Comparison of ENCODE assay signal across 29 cellular contexts in the genomic region with DNA sequence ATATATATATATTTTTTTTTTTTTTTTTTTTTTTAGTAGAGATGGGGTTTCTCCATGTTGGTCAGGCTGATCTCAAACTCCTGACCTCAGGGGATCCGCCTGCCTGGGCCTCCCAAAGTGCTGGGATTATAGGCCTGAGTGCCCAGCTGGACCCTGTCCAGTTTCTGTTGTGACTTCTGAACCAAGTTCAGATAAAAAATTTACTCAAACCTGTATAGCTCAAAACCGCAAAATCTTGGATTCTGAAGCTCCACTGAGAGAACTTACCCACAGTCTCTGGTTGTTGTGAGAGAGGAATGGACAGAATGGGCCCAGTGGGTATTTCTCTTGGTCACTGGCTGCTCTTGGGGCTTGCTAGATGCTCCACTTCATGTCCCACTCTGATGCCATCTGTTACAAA.
"Had no signal": no experiment of that assay in that cellular context is flagged by ENCODE, and none has a peak within 500 bp of the region (broad histone marks: within the 10 kb centered on the region; RNA-seq: fewer than 3 reads in every experiment).

No MANE protein-coding gene starts in this region.

- DNase-seq: activated CD4-positive, alpha-beta T cell treated with anti-CD3 and anti-CD28 coated beads for 48 hours; activated CD4-positive, alpha-beta T cell treated with anti-CD3 and anti-CD28 coated beads, Interleukin-2, amount 50 U/mL, for 48 hours; activated CD8-positive, alpha-beta memory T cell treated with anti-CD3 and anti-CD28 coated beads for 24 hours; activated effector memory CD4-positive, alpha-beta T cell treated with anti-CD3 and anti-CD28 coated beads, Interleukin-2, amount 50 U/mL, for 16 hours; activated naive CD4-positive, alpha-beta T cell treated with anti-CD3 and anti-CD28 coated beads for 36 hours; activated naive CD8-positive, alpha-beta T cell treated with anti-CD3 and anti-CD28 coated beads for 36 hours; cerebellar nuclear complex; colonic mucosa; effector memory CD4-positive, alpha-beta T cell; foreskin keratinocyte; kidney glomerular epithelial cell; left lung; lower lobe of right lung; mesenchymal stem cell; right lobe of liver; stimulated activated CD4-positive, alpha-beta T cell treated with anti-CD3 and anti-CD28 coated beads, Interleukin-2, amount 100 ng/mL, for 48 hours; stimulated activated naive CD4-positive, alpha-beta T cell treated with Interleukin-2 at 50 U/mL for 16 hours; testis; transverse colon; WERI-Rb-1 had no signal

- H3K27me3 Mint-ChIP-seq: activated naive CD8-positive, alpha-beta T cell treated with anti-CD3 and anti-CD28 coated beads for 36 hours; brain had no signal

- H3K4me3 ChIP-seq: adrenal gland, ascending aorta, cardiac muscle cell, colonic mucosa, esophagus muscularis mucosa, left lung, lower lobe of right lung, right lobe of liver, testis, transverse colon had no signal

- H3K36me3 ChIP-seq: adrenal gland, ascending aorta, cardiac muscle cell, colonic mucosa, esophagus muscularis mucosa, left lung, lower lobe of right lung, neutrophil, right lobe of liver, transverse colon, WERI-Rb-1 had no signal

- H3K27ac ChIP-seq: adrenal gland, ascending aorta, cardiac muscle cell, colonic mucosa, esophagus muscularis mucosa, foreskin keratinocyte, left lung, lower lobe of right lung, neutrophil, right lobe of liver, testis, transverse colon, WERI-Rb-1 had no signal

- H3K27me3 ChIP-seq: adrenal gland, ascending aorta, cardiac muscle cell, colonic mucosa, esophagus muscularis mucosa, foreskin keratinocyte, left lung, neutrophil, right lobe of liver, testis, transverse colon had no signal

- H3K9me3 Mint-ChIP-seq: activated naive CD4-positive, alpha-beta T cell treated with anti-CD3 and anti-CD28 coated beads for 36 hours; activated naive CD8-positive, alpha-beta T cell treated with anti-CD3 and anti-CD28 coated beads for 36 hours; activated T-helper 1 cell treated with anti-CD3 and anti-CD28 coated beads, Interleukin-12 subunit alpha, Interleukin-12 subunit beta, Interleukin-2, Interleukin-4 antibody, amounts not matched to agents 30 ng/mL and 10 ng/mL and 1 ng/mL, durations not matched to agents 14 hours and 24 hours and 36 hours; brain; nephron had no signal

- ATAC-seq: activated CD4-positive, CD25-positive, alpha-beta regulatory T cell treated with anti-CD3 and anti-CD28 coated beads, Interleukin-2, amount 50 U/mL, for 24 hours; foreskin keratinocyte; left lung; lower lobe of right lung had no signal

- H3K27ac Mint-ChIP-seq: activated naive CD4-positive, alpha-beta T cell treated with anti-CD3 and anti-CD28 coated beads for 36 hours; activated naive CD8-positive, alpha-beta T cell treated with anti-CD3 and anti-CD28 coated beads for 36 hours; activated T-helper 1 cell treated with anti-CD3 and anti-CD28 coated beads, Interleukin-12 subunit alpha, Interleukin-12 subunit beta, Interleukin-2, Interleukin-4 antibody, amounts not matched to agents 30 ng/mL and 10 ng/mL and 1 ng/mL, durations not matched to agents 14 hours and 24 hours and 36 hours had no signal

- H3K4me1 ChIP-seq: ascending aorta, colonic mucosa, esophagus muscularis mucosa, left lung, lower lobe of right lung, testis had no signal

- H3K4me3 Mint-ChIP-seq: activated naive CD4-positive, alpha-beta T cell treated with anti-CD3 and anti-CD28 coated beads for 36 hours; activated naive CD8-positive, alpha-beta T cell treated with anti-CD3 and anti-CD28 coated beads for 36 hours; activated T-helper 1 cell treated with anti-CD3 and anti-CD28 coated beads, Interleukin-12 subunit alpha, Interleukin-12 subunit beta, Interleukin-2, Interleukin-4 antibody, amounts not matched to agents 30 ng/mL and 10 ng/mL and 1 ng/mL, durations not matched to agents 14 hours and 24 hours and 36 hours; brain; nephron had no signal
